19 cellular contexts compared by ENCODE assay signal in the genomic region with DNA sequence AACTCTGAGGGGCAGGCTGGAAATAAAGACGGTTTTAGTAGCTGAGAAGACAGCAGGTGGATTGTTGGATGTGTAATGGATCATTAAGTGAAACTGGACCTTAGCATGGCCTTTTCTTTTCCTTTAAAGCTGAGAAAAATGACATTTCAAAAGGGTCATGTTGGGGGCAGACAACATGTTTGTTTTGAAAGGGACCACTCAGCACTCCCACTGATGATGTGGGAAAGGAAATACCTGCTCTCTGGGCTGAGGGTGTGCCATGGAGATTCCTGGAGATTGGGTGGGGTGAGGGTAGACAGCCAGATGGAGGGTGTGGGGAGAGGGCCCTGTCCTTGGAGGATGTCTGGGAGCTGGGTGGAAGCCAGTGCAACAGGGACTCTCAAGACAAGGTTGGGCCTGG. TPM values are rescaled to one million over a fixed set of nuclear protein-coding genes. Genes with fewer than 3 reads are reported as not detected.
DNase-seq lines count a peak whose midpoint lies in the region; ATAC-seq and TF ChIP-seq lines count a peak whose summit lies in the region.
"Had no signal": no experiment of that assay in that cellular context is flagged by ENCODE, and none has a peak within 500 bp of the region (broad histone marks: within the 10 kb centered on the region; RNA-seq: fewer than 3 reads in every experiment).

No MANE protein-coding gene starts in this region.

- no peak overlapping the region for H4K91ac ChIP-seq in neuronal stem cell (ENCODE audit: low read depth, low read length, poor library complexity)

- no CpG with 5 or more reads among the region's 1 CpG for WGBS in neuronal stem cell (ENCODE audit: extremely low coverage in 2 of 2, insufficient read length in 2 of 2, insufficient replicate concordance in 1 of 2), 2 donors

- H3K4me1 Mint-ChIP-seq in activated CD4-positive, alpha-beta T cell treated with anti-CD3 and anti-CD28 coated beads, Interleukin-2, amount 10 ng/mL, durations not matched to agents 7 days and 5 days = no peaks in the 10 kb centered on the region
- no peaks in the 10 kb centered on the region for H3K4me1 Mint-ChIP-seq in activated CD4-positive, alpha-beta T cell treated with anti-CD3 and anti-CD28 coated beads for 36 hours
- peaks cover 24% of the 10 kb centered on the region for H3K4me1 Mint-ChIP-seq in dendritic cell treated with granulocyte-macrophage colony-stimulating factor and Interleukin-4, amounts not matched to agents 40 ng/mL and 50 ng/mL, for 4 days (ENCODE audit: low read depth)
- H3K4me1 Mint-ChIP-seq in type B pancreatic cell (ENCODE audit: unreplicated experiment) = peaks cover 13% of the 10 kb centered on the region
- peaks cover 2% of the 10 kb centered on the region for H3K4me1 Mint-ChIP-seq in T-helper 17 cell
- peaks cover 57% of the 10 kb centered on the region for H3K4me1 Mint-ChIP-seq in chondrocyte (ENCODE audit: low read depth)

- H3K4me1 ChIP-seq in neuronal stem cell (ENCODE audit: control insufficient read depth in 2 of 2, insufficient read depth in 1 of 2, low read depth in 1 of 2, low read length in 2 of 2) = no peaks in the 10 kb centered on the region
- H3K4me1 ChIP-seq: SJCRH30 had no signal

- H3K4me2 ChIP-seq in neuronal stem cell (ENCODE audit: insufficient read depth, low read length, poor library complexity, severe bottlenecking) = no peak overlapping the region

- POLR2A ChIA-PET in activated CD4-positive, alpha-beta T cell treated with anti-CD3 and anti-CD28 coated beads, Interleukin-2, amount 10 ng/mL, durations not matched to agents 7 days and 5 days (lab: Charles Lee) = no interaction called here
- POLR2A ChIA-PET in activated CD4-positive, alpha-beta T cell treated with anti-CD3 and anti-CD28 coated beads for 36 hours (lab: Charles Lee) = no interaction called here

- no peak for DNase-seq in activated CD4-positive, alpha-beta T cell treated with anti-CD3 and anti-CD28 coated beads, Interleukin-2, amount 10 ng/mL, durations not matched to agents 7 days and 5 days
- no peak for DNase-seq in activated CD4-positive, alpha-beta T cell treated with anti-CD3 and anti-CD28 coated beads for 36 hours
- DNase-seq in neuronal stem cell (ENCODE audit: low spot score) (no peak), type B pancreatic cell (ENCODE audit: extremely low spot score, unreplicated experiment) (no peak), T-helper 17 cell (no peak), chondrocyte (ENCODE audit: low spot score) (no peak)
- DNase-seq: C1 segment of cervical spinal cord, GF-D8, H7, NCI-H1092 treated with DMSO at 0.1 percent for 48 hours, NCI-H2081 treated with DMSO at 0.1 percent for 48 hours, NCI-H510A, NCI-H774, SJCRH30 had no signal

- H3K9me3 ChIP-seq in neuronal stem cell (replicated peaks in 1 of 2; ENCODE audit: control insufficient read depth in 2 of 2, insufficient read depth in 1 of 2, low read depth in 1 of 2, low read length in 2 of 2) (peaks cover 4 to 5% of the 10 kb centered on the region in 2 donors), T-helper 17 cell (ENCODE audit: control insufficient read depth, low read length, poor library complexity, severe bottlenecking) (no peaks in the 10 kb centered on the region)

- H3K27me3 ChIP-seq in neuronal stem cell (ENCODE audit: control insufficient read depth in 3 of 3, insufficient read depth in 3 of 3, low read depth in 1 of 3, low read length in 3 of 3) = peaks cover 0 to 24% (median 0%) of the 10 kb centered on the region in 3 experiments
- H3K27me3 ChIP-seq: MG63 had no signal

- H3K4ac ChIP-seq in neuronal stem cell (ENCODE audit: low read length) = no peak overlapping the region

- no peak overlapping the region for H3K27ac ChIP-seq in neuronal stem cell (replicated peaks; ENCODE audit: low read length)
- H3K27ac ChIP-seq: 22Rv1, SJCRH30 had no signal

- H3K79me1 ChIP-seq in neuronal stem cell (ENCODE audit: low read depth, low read length) = no peaks in the 10 kb centered on the region

- H2BK15ac ChIP-seq in neuronal stem cell (ENCODE audit: low read length) = no peak overlapping the region

- H2BK12ac ChIP-seq in neuronal stem cell (ENCODE audit: low read length) = no peak overlapping the region

- H2BK5ac ChIP-seq in neuronal stem cell (ENCODE audit: low read length) = no peak overlapping the region

- peak overlapping the region in 1 of 2 donors; percentile 10 for H3K4me3 ChIP-seq in neuronal stem cell (ENCODE audit: low read length in 2 of 2)
- H3K4me3 ChIP-seq: MG63, SJCRH30 had no signal

- H3K36me3 Mint-ChIP-seq in activated CD4-positive, alpha-beta T cell treated with anti-CD3 and anti-CD28 coated beads, Interleukin-2, amount 10 ng/mL, durations not matched to agents 7 days and 5 days (ENCODE audit: low read depth) = no peaks in the 10 kb centered on the region
- H3K36me3 Mint-ChIP-seq in activated CD4-positive, alpha-beta T cell treated with anti-CD3 and anti-CD28 coated beads for 36 hours (ENCODE audit: low read depth) = peaks cover 2% of the 10 kb centered on the region
- H3K36me3 Mint-ChIP-seq in dendritic cell treated with granulocyte-macrophage colony-stimulating factor and Interleukin-4, amounts not matched to agents 40 ng/mL and 50 ng/mL, for 4 days (ENCODE audit: low read depth) = no peaks in the 10 kb centered on the region
- H3K36me3 Mint-ChIP-seq in type B pancreatic cell (no peaks in the 10 kb centered on the region), T-helper 17 cell (ENCODE audit: low read depth) (peaks cover 5% of the 10 kb centered on the region), chondrocyte (ENCODE audit: low read depth) (peaks cover 4% of the 10 kb centered on the region)

- H3K23ac ChIP-seq in neuronal stem cell (ENCODE audit: low read depth, low read length, poor library complexity) = peak overlapping the region; percentile 37

- H2AFZ ChIP-seq in neuronal stem cell (ENCODE audit: low read length) = no peak overlapping the region

- H3K9ac ChIP-seq in neuronal stem cell (ENCODE audit: low read depth, low read length, poor library complexity) = no peak overlapping the region

- no peak overlapping the region for H4K8ac ChIP-seq in neuronal stem cell (ENCODE audit: low read depth, low read length)

- ATAC-seq in activated CD4-positive, alpha-beta T cell treated with anti-CD3 and anti-CD28 coated beads for 36 hours = no peak
- no peak for ATAC-seq in HG03520 (IDR thresholded peaks at IDR 0.05; ENCODE audit: unreplicated experiment)
- ATAC-seq in T-helper 17 cell = no peak
- ATAC-seq: PC-3 had no signal

- H3K14ac ChIP-seq in neuronal stem cell (ENCODE audit: low read length) = no peak overlapping the region

- CTCF ChIA-PET in activated CD4-positive, alpha-beta T cell treated with anti-CD3 and anti-CD28 coated beads, Interleukin-2, amount 10 ng/mL, durations not matched to agents 7 days and 5 days (lab: Charles Lee) = no interaction called here
- CTCF ChIA-PET in activated CD4-positive, alpha-beta T cell treated with anti-CD3 and anti-CD28 coated beads for 36 hours (lab: Charles Lee) = no interaction called here

- H3K18ac ChIP-seq in neuronal stem cell (ENCODE audit: low read length) = peak overlapping the region; percentile 50

- TF ChIP-seq CTCF in type B pancreatic cell (conservative IDR thresholded peaks at IDR 0.05) = no peak
- TF ChIP-seq CTCF in chondrocyte (IDR thresholded peaks at IDR 0.05) = no peak

- intact Hi-C loops in activated CD4-positive, alpha-beta T cell treated with anti-CD3 and anti-CD28 coated beads for 36 hours (cut with DNase I, micrococcal nuclease) = no loop called here
- intact Hi-C loops in dendritic cell treated with granulocyte-macrophage colony-stimulating factor and Interleukin-4, amounts not matched to agents 40 ng/mL and 50 ng/mL, for 4 days (cut with micrococcal nuclease) = no loop called here

- H3K4me3 Mint-ChIP-seq in activated CD4-positive, alpha-beta T cell treated with anti-CD3 and anti-CD28 coated beads, Interleukin-2, amount 10 ng/mL, durations not matched to agents 7 days and 5 days = no peak overlapping the region
- H3K4me3 Mint-ChIP-seq in activated CD4-positive, alpha-beta T cell treated with anti-CD3 and anti-CD28 coated beads for 36 hours = no peak overlapping the region
- H3K4me3 Mint-ChIP-seq in dendritic cell treated with granulocyte-macrophage colony-stimulating factor and Interleukin-4, amounts not matched to agents 40 ng/mL and 50 ng/mL, for 4 days = no peak overlapping the region
- H3K4me3 Mint-ChIP-seq in type B pancreatic cell (no peak overlapping the region), T-helper 17 cell (no peak overlapping the region), chondrocyte (ENCODE audit: unreplicated experiment) (no peak overlapping the region)

- H3K9me3 Mint-ChIP-seq in activated CD4-positive, alpha-beta T cell treated with anti-CD3 and anti-CD28 coated beads, Interleukin-2, amount 10 ng/mL, durations not matched to agents 7 days and 5 days = peaks cover 6% of the 10 kb centered on the region
- H3K9me3 Mint-ChIP-seq in activated CD4-positive, alpha-beta T cell treated with anti-CD3 and anti-CD28 coated beads for 36 hours (ENCODE audit: low read depth) = peaks cover 10% of the 10 kb centered on the region
- H3K9me3 Mint-ChIP-seq in dendritic cell treated with granulocyte-macrophage colony-stimulating factor and Interleukin-4, amounts not matched to agents 40 ng/mL and 50 ng/mL, for 4 days = peaks cover 15% of the 10 kb centered on the region
- H3K9me3 Mint-ChIP-seq in type B pancreatic cell (peaks cover 9% of the 10 kb centered on the region), chondrocyte (ENCODE audit: low read depth) (peaks cover 7% of the 10 kb centered on the region)

- H3K27ac Mint-ChIP-seq in activated CD4-positive, alpha-beta T cell treated with anti-CD3 and anti-CD28 coated beads, Interleukin-2, amount 10 ng/mL, durations not matched to agents 7 days and 5 days = peak overlapping the region; percentile 25
- H3K27ac Mint-ChIP-seq in activated CD4-positive, alpha-beta T cell treated with anti-CD3 and anti-CD28 coated beads for 36 hours = no peak overlapping the region
- H3K27ac Mint-ChIP-seq in dendritic cell treated with granulocyte-macrophage colony-stimulating factor and Interleukin-4, amounts not matched to agents 40 ng/mL and 50 ng/mL, for 4 days = peak overlapping the region; percentile 28
- H3K27ac Mint-ChIP-seq in type B pancreatic cell (peak overlapping the region; percentile 25), T-helper 17 cell (no peak overlapping the region), chondrocyte (ENCODE audit: unreplicated experiment) (no peak overlapping the region)

- no peak overlapping the region for H2BK120ac ChIP-seq in neuronal stem cell (ENCODE audit: low read depth, low read length)

- H3K27me3 Mint-ChIP-seq in activated CD4-positive, alpha-beta T cell treated with anti-CD3 and anti-CD28 coated beads, Interleukin-2, amount 10 ng/mL, durations not matched to agents 7 days and 5 days = peaks cover 21% of the 10 kb centered on the region
- H3K27me3 Mint-ChIP-seq in activated CD4-positive, alpha-beta T cell treated with anti-CD3 and anti-CD28 coated beads for 36 hours = peaks cover 18% of the 10 kb centered on the region
- no peaks in the 10 kb centered on the region for H3K27me3 Mint-ChIP-seq in dendritic cell treated with granulocyte-macrophage colony-stimulating factor and Interleukin-4, amounts not matched to agents 40 ng/mL and 50 ng/mL, for 4 days
- H3K27me3 Mint-ChIP-seq in type B pancreatic cell (no peaks in the 10 kb centered on the region), T-helper 17 cell (peaks cover 29% of the 10 kb centered on the region), chondrocyte (ENCODE audit: low read depth) (no peaks in the 10 kb centered on the region)

- H2AK5ac ChIP-seq in neuronal stem cell (ENCODE audit: low read depth, low read length) = peak overlapping the region; percentile 72

- no peaks in the 10 kb centered on the region for H3K36me3 ChIP-seq in neuronal stem cell (replicated peaks in 1 of 2; ENCODE audit: control insufficient read depth in 2 of 2, insufficient read depth in 2 of 2, low read length in 2 of 2)
- H3K36me3 ChIP-seq: MG63, SJCRH30 had no signal

RNA-seq across cellular contexts. Expression of a gene that starts 38.4 kb away (rescaled TPM):
- total RNA-seq in activated CD4-positive, alpha-beta T cell treated with anti-CD3 and anti-CD28 coated beads, Interleukin-2, amount 10 ng/mL, durations not matched to agents 7 days and 5 days = 10 to 100 TPM; 33.5 to 36.5 TPM
- 10 to 100 TPM; 35.9 to 39.7 TPM for total RNA-seq in activated CD4-positive, alpha-beta T cell treated with anti-CD3 and anti-CD28 coated beads for 36 hours
- polyA plus RNA-seq in neuronal stem cell (2013, experiment 1 of 2) = 68.7 TPM
- 68.7 TPM for polyA plus RNA-seq in neuronal stem cell (2013, experiment 2 of 2)
- total RNA-seq in type B pancreatic cell (ENCODE audit: low replicate concordance) (47.8 and 57.0 TPM in 2 replicates), T-helper 17 cell (10 to 100 TPM; 23.0 to 23.9 TPM), chondrocyte (66.8 to 86.0 TPM (median 81.3 TPM) in 3 replicates)

RNA-seq across cellular contexts. Expression of a gene that starts 38.5 kb away (rescaled TPM):
- total RNA-seq in activated CD4-positive, alpha-beta T cell treated with anti-CD3 and anti-CD28 coated beads, Interleukin-2, amount 10 ng/mL, durations not matched to agents 7 days and 5 days = 10 to 100 TPM; 25.4 to 26.6 TPM
- total RNA-seq in activated CD4-positive, alpha-beta T cell treated with anti-CD3 and anti-CD28 coated beads for 36 hours = 10 to 100 TPM; 21.3 to 25.9 TPM
- polyA plus RNA-seq in neuronal stem cell (2013, experiment 1 of 2) = 30.4 TPM
- polyA plus RNA-seq in neuronal stem cell (2013, experiment 2 of 2) = 28.7 TPM
- 14.5 and 22.8 TPM in 2 replicates for total RNA-seq in type B pancreatic cell (ENCODE audit: low replicate concordance)
- total RNA-seq in T-helper 17 cell = 10 to 100 TPM; 17.0 to 20.1 TPM
- 23.2 to 25.5 TPM (median 24.8 TPM) in 3 replicates for total RNA-seq in chondrocyte

Comparison
In these comparisons a context has a peak if more than half of its experiments do, and no peak if none do; other contexts are left out.
1. H3K27ac Mint-ChIP-seq: peak in activated CD4-positive, alpha-beta T cell treated with anti-CD3 and anti-CD28 coated beads, Interleukin-2, amount 10 ng/mL, durations not matched to agents 7 days and 5 days (single experiment), dendritic cell treated with granulocyte-macrophage colony-stimulating factor and Interleukin-4, amounts not matched to agents 40 ng/mL and 50 ng/mL, for 4 days (single experiment) and type B pancreatic cell (single experiment); none in activated CD4-positive, alpha-beta T cell treated with anti-CD3 and anti-CD28 coated beads for 36 hours (single experiment), T-helper 17 cell (single experiment) and chondrocyte (single experiment).